ENCODE assay signal across 13 cellular contexts in genomic region chr5:72596956-72597355, GRCh38.
DNase-seq lines count a peak whose midpoint lies in the region; ATAC-seq, FAIRE-seq and TF ChIP-seq lines count a peak whose summit lies in the region.
"Had no signal": no experiment of that assay in that cellular context is flagged by ENCODE, and none has a peak within 500 bp of the region (broad histone marks: within the 10 kb centered on the region; RNA-seq: fewer than 3 reads in every experiment).

No MANE protein-coding gene starts in this region.

- H3K4me2 ChIP-seq in mesendoderm (ENCODE audit: low read length): no peak overlapping the region

- H3K4me3 ChIP-seq in RWPE2 (ENCODE audit: severe bottlenecking) (no peak overlapping the region), mesendoderm (ENCODE audit: low read length) (no peak overlapping the region), tibial artery (no peak overlapping the region)
- H3K4me3 ChIP-seq: colonic mucosa had no signal

- H3K27ac ChIP-seq in RWPE2 (ENCODE audit: poor library complexity, severe bottlenecking) (peak overlapping the region; percentile 98), mesendoderm (ENCODE audit: low read depth, low read length) (no peak overlapping the region), tibial artery (peak overlapping the region; percentile 42 to 67)
- H3K27ac ChIP-seq: colonic mucosa had no signal

- no peaks in the 10 kb centered on the region for H3K36me3 Mint-ChIP-seq in activated T-cell treated with anti-CD3 and anti-CD28 coated beads, Interleukin-2, amount 50 U/mL, for 72 hours (ENCODE audit: insufficient read depth in 2 of 2)
- no peaks in the 10 kb centered on the region for H3K36me3 Mint-ChIP-seq in stimulated activated memory B cell treated with anti-CD40 and anti-IgM and Interleukin-4, amounts not matched to agents 10 μg/mL and 1 μg/mL and 100 μg/mL, for 72 hours
- H3K36me3 Mint-ChIP-seq: activated naive CD8-positive, alpha-beta T cell had no signal

- H2AK5ac ChIP-seq in mesendoderm (ENCODE audit: low read length): no peak overlapping the region

- H3K79me2 ChIP-seq in mesendoderm (ENCODE audit: control insufficient read depth, insufficient read depth, low read length): no peaks in the 10 kb centered on the region

- H3K27me3 Mint-ChIP-seq in activated T-cell treated with anti-CD3 and anti-CD28 coated beads, Interleukin-2, amount 50 U/mL, for 72 hours (ENCODE audit: low read depth): peaks cover 28% of the 10 kb centered on the region
- no peaks in the 10 kb centered on the region for H3K27me3 Mint-ChIP-seq in stimulated activated memory B cell treated with anti-CD40 and anti-IgM and Interleukin-4, amounts not matched to agents 10 μg/mL and 1 μg/mL and 100 μg/mL, for 72 hours
- H3K27me3 Mint-ChIP-seq: activated naive CD8-positive, alpha-beta T cell had no signal

- no peak overlapping the region for H3K18ac ChIP-seq in mesendoderm (ENCODE audit: low read length)

- H3K27me3 ChIP-seq in RWPE2 (ENCODE audit: insufficient read depth, poor library complexity, severe bottlenecking): no peaks in the 10 kb centered on the region
- H3K27me3 ChIP-seq in mesendoderm (ENCODE audit: insufficient read depth, low read length, poor library complexity): no peaks in the 10 kb centered on the region
- H3K27me3 ChIP-seq in tibial artery: no peaks in the 10 kb centered on the region
- H3K27me3 ChIP-seq: colonic mucosa had no signal

- H3K56ac ChIP-seq in mesendoderm (ENCODE audit: low read length): peak overlapping the region; percentile 56

- no peak overlapping the region for H2BK5ac ChIP-seq in mesendoderm (ENCODE audit: low read length)

- H3K36me3 ChIP-seq in RWPE2 (ENCODE audit: low read depth) (no peaks in the 10 kb centered on the region), mesendoderm (ENCODE audit: control insufficient read depth, insufficient read depth, low read length) (no peaks in the 10 kb centered on the region), tibial artery (no peaks in the 10 kb centered on the region)
- H3K36me3 ChIP-seq: colonic mucosa had no signal

- H3K9me3 Mint-ChIP-seq in activated T-cell treated with anti-CD3 and anti-CD28 coated beads, Interleukin-2, amount 50 U/mL, for 72 hours: peaks cover 0 to 2% of the 10 kb centered on the region in 2 donors
- no peaks in the 10 kb centered on the region for H3K9me3 Mint-ChIP-seq in stimulated activated memory B cell treated with anti-CD40 and anti-IgM and Interleukin-4, amounts not matched to agents 10 μg/mL and 1 μg/mL and 100 μg/mL, for 72 hours

- H3K79me1 ChIP-seq in mesendoderm (ENCODE audit: low read length): no peaks in the 10 kb centered on the region

- intact Hi-C loops in tibial artery (cut with DNase I; ENCODE audit: low total_unique reads): no loop called here

- no peak overlapping the region for H3K23ac ChIP-seq in mesendoderm (ENCODE audit: low read length)

- no peak overlapping the region for H4K8ac ChIP-seq in mesendoderm (ENCODE audit: low read depth, low read length)

- FAIRE-seq in urothelium cell line (lab: Jason Lieb, UNC): no peak

- no peak for ATAC-seq in RWPE2 (ENCODE audit: low read depth)
- ATAC-seq in activated T-cell treated with anti-CD3 and anti-CD28 coated beads, Interleukin-2, amount 50 U/mL, for 72 hours (replicated peaks in 1 of 2): no peak
- ATAC-seq in stimulated activated memory B cell treated with anti-CD40 and anti-IgM and Interleukin-4, amounts not matched to agents 10 μg/mL and 1 μg/mL and 100 μg/mL, for 72 hours: no peak
- ATAC-seq: activated CD4-positive, CD25-positive, alpha-beta regulatory T cell treated with anti-CD3 and anti-CD28 coated beads, Interleukin-2, amount 50 U/mL, for 24 hours had no signal

- H3K9me3 ChIP-seq in RWPE2 (ENCODE audit: severe bottlenecking) (no peaks in the 10 kb centered on the region), tibial artery (no peaks in the 10 kb centered on the region)
- H3K9me3 ChIP-seq: colonic mucosa had no signal

- WGBS in mesendoderm (ENCODE audit: extremely low coverage, insufficient coverage, low lambda C conversion rate): no CpG with 5 or more reads among the region's 3 CpGs

- H3K4me1 Mint-ChIP-seq in activated T-cell treated with anti-CD3 and anti-CD28 coated beads, Interleukin-2, amount 50 U/mL, for 72 hours (ENCODE audit: low read depth): no peaks in the 10 kb centered on the region
- peaks cover 13% of the 10 kb centered on the region for H3K4me1 Mint-ChIP-seq in stimulated activated memory B cell treated with anti-CD40 and anti-IgM and Interleukin-4, amounts not matched to agents 10 μg/mL and 1 μg/mL and 100 μg/mL, for 72 hours
- H3K4me1 Mint-ChIP-seq: CD14-positive monocyte had no signal

- H4K5ac ChIP-seq in mesendoderm (ENCODE audit: low read length): no peak overlapping the region

- DNase-seq in RWPE2 (ENCODE audit: low spot score) (no peak), dermis blood vessel endothelial cell (peak; percentile 19), mesendoderm (no peak), tibial artery (no peak), urothelium cell line (ENCODE audit: low spot score) (no peak)
- DNase-seq in activated T-cell treated with anti-CD3 and anti-CD28 coated beads, Interleukin-2, amount 50 U/mL, for 72 hours: no peak
- DNase-seq: colonic mucosa, DND-41, NCI-H510A had no signal

- peaks cover 48% of the 10 kb centered on the region for H3K4me1 ChIP-seq in RWPE2 (ENCODE audit: insufficient read depth, poor library complexity, severe bottlenecking)
- peaks cover 2% of the 10 kb centered on the region for H3K4me1 ChIP-seq in mesendoderm (ENCODE audit: control insufficient read depth, low read depth, low read length)
- H3K4me1 ChIP-seq in tibial artery: peaks cover 0 to 52% (median 22%) of the 10 kb centered on the region in 4 donors

- no peak overlapping the region for H2BK120ac ChIP-seq in mesendoderm (ENCODE audit: low read depth, low read length)

- no peak for TF ChIP-seq CTCF in RWPE2 (IDR thresholded peaks at IDR 0.05; ENCODE audit: poor library complexity, severe bottlenecking)
- no peak for TF ChIP-seq CTCF in tibial artery (IDR thresholded peaks at IDR 0.05)

- no peak overlapping the region for H3K9ac ChIP-seq in mesendoderm (ENCODE audit: low read length)

- H3K4me3 Mint-ChIP-seq in activated T-cell treated with anti-CD3 and anti-CD28 coated beads, Interleukin-2, amount 50 U/mL, for 72 hours: no peak overlapping the region
- no peak overlapping the region for H3K4me3 Mint-ChIP-seq in stimulated activated memory B cell treated with anti-CD40 and anti-IgM and Interleukin-4, amounts not matched to agents 10 μg/mL and 1 μg/mL and 100 μg/mL, for 72 hours
- H3K4me3 Mint-ChIP-seq: activated naive CD8-positive, alpha-beta T cell; CD14-positive monocyte had no signal

- no peak overlapping the region for H3K4ac ChIP-seq in mesendoderm (ENCODE audit: low read depth, low read length)

- no peak overlapping the region for H2BK15ac ChIP-seq in mesendoderm (replicated peaks; ENCODE audit: low read depth)

- no peak overlapping the region for H3K27ac Mint-ChIP-seq in activated T-cell treated with anti-CD3 and anti-CD28 coated beads, Interleukin-2, amount 50 U/mL, for 72 hours
- no peak overlapping the region for H3K27ac Mint-ChIP-seq in stimulated activated memory B cell treated with anti-CD40 and anti-IgM and Interleukin-4, amounts not matched to agents 10 μg/mL and 1 μg/mL and 100 μg/mL, for 72 hours
- H3K27ac Mint-ChIP-seq: activated naive CD8-positive, alpha-beta T cell had no signal
